Comparison of ENCODE assay signal across 35 cellular contexts in genomic region chr1:154635162-154635561, GRCh38.
"Had no signal": no experiment of that assay in that cellular context is flagged by ENCODE, and none has a peak within 500 bp of the region (broad histone marks: within the 10 kb centered on the region; RNA-seq: fewer than 3 reads in every experiment).

No MANE protein-coding gene starts in this region.

- ATAC-seq: activated CD4-positive, alpha-beta T cell treated with anti-CD3 and anti-CD28 coated beads for 36 hours; activated CD8-positive, alpha-beta memory T cell treated with anti-CD3 and anti-CD28 coated beads, Interleukin-2, amount 10 ng/mL, durations not matched to agents 7 days and 5 days; activated CD8-positive, alpha-beta T cell treated with anti-CD3 and anti-CD28 coated beads, Interleukin-2, amount 10 ng/mL, durations not matched to agents 7 days and 5 days; activated naive CD8-positive, alpha-beta T cell treated with anti-CD3 and anti-CD28 coated beads, Interleukin-2, amount 50 U/mL, for 24 hours; body of pancreas; gastroesophageal sphincter; heart right ventricle; T-helper 17 cell had no signal

- H3K4me1 Mint-ChIP-seq: activated CD4-positive, alpha-beta T cell treated with anti-CD3 and anti-CD28 coated beads for 36 hours; activated CD4-positive, alpha-beta T cell treated with anti-CD3 and anti-CD28 coated beads, Interleukin-2, amount 10 ng/mL, durations not matched to agents 24 days and 14 days; activated CD8-positive, alpha-beta memory T cell treated with anti-CD3 and anti-CD28 coated beads, Interleukin-2, amount 10 ng/mL, durations not matched to agents 7 days and 5 days; activated naive CD4-positive, alpha-beta T cell treated with anti-CD3 and anti-CD28 coated beads, Interleukin-2, amount 50 U/mL, for 24 hours; activated naive CD8-positive, alpha-beta T cell treated with anti-CD3 and anti-CD28 coated beads for 36 hours; activated naive CD8-positive, alpha-beta T cell treated with anti-CD3 and anti-CD28 coated beads, Interleukin-2, amount 50 U/mL, for 24 hours; endodermal cell; T-helper 17 cell had no signal

- H3K36me3 ChIP-seq: adrenal gland, cardiac muscle cell, colonic mucosa, esophagus muscularis mucosa, gastroesophageal sphincter, heart right ventricle had no signal

- H3K27ac Mint-ChIP-seq: activated CD4-positive, alpha-beta memory T cell treated with anti-CD3 and anti-CD28 coated beads for 36 hours; activated CD4-positive, alpha-beta T cell treated with anti-CD3 and anti-CD28 coated beads for 36 hours; activated CD4-positive, alpha-beta T cell treated with anti-CD3 and anti-CD28 coated beads, Interleukin-2, amount 10 ng/mL, durations not matched to agents 24 days and 14 days; activated CD8-positive, alpha-beta memory T cell treated with anti-CD3 and anti-CD28 coated beads, Interleukin-2, amount 10 ng/mL, durations not matched to agents 7 days and 5 days; activated CD8-positive, alpha-beta T cell treated with anti-CD3 and anti-CD28 coated beads, Interleukin-2, amount 10 ng/mL, durations not matched to agents 7 days and 5 days; activated naive CD4-positive, alpha-beta T cell treated with anti-CD3 and anti-CD28 coated beads for 36 hours; activated naive CD4-positive, alpha-beta T cell treated with anti-CD3 and anti-CD28 coated beads, Interleukin-2, amount 50 U/mL, for 24 hours; activated naive CD8-positive, alpha-beta T cell treated with anti-CD3 and anti-CD28 coated beads for 36 hours; activated naive CD8-positive, alpha-beta T cell treated with anti-CD3 and anti-CD28 coated beads, Interleukin-2, amount 50 U/mL, for 24 hours; activated T-helper 1 cell treated with anti-CD3 and anti-CD28 coated beads, Interleukin-12 subunit alpha, Interleukin-12 subunit beta, Interleukin-2, Interleukin-4 antibody, amounts not matched to agents 30 ng/mL and 10 ng/mL and 1 ng/mL, durations not matched to agents 14 hours and 24 hours and 36 hours; activated T-helper 2 cell treated with anti-CD3 and anti-CD28 coated beads, Interferon-gamma antibody, Interleukin-2, Interleukin-4, amounts not matched to agents 10 μg/mL and 5 μg/mL and 100 μg/mL, durations not matched to agents 14 hours and 24 hours and 36 hours; endodermal cell; T-helper 17 cell; T-helper 2 cell treated with Interferon-gamma antibody and Interleukin-4, amounts not matched to agents 5 μg/mL and 100 μg/mL, for 36 hours had no signal

- H3K27me3 ChIP-seq: body of pancreas, cardiac muscle cell, colonic mucosa had no signal

- DNase-seq: activated CD4-positive, alpha-beta memory T cell treated with anti-CD3 and anti-CD28 coated beads for 36 hours; activated CD4-positive, alpha-beta T cell treated with anti-CD3 and anti-CD28 coated beads for 36 hours; activated CD4-positive, alpha-beta T cell treated with anti-CD3 and anti-CD28 coated beads, Interleukin-2, amount 10 ng/mL, durations not matched to agents 24 days and 14 days; activated CD4-positive, CD25-positive, alpha-beta regulatory T cell; activated CD4-positive, CD25-positive, alpha-beta regulatory T cell treated with anti-CD3 and anti-CD28 coated beads, Interleukin-2, amount 50 U/mL, for 72 hours; activated CD8-positive, alpha-beta memory T cell treated with anti-CD3 and anti-CD28 coated beads, Interleukin-2, amount 10 ng/mL, durations not matched to agents 7 days and 5 days; activated CD8-positive, alpha-beta memory T cell treated with anti-CD3 and anti-CD28 coated beads, Interleukin-2, amount 50 U/mL, for 4 hours; activated CD8-positive, alpha-beta T cell treated with anti-CD3 and anti-CD28 coated beads, Interleukin-2, amount 10 ng/mL, durations not matched to agents 7 days and 5 days; activated effector memory CD4-positive, alpha-beta T cell treated with anti-CD3 and anti-CD28 coated beads, Interleukin-2, amount 50 U/mL, for 16 hours; activated naive CD4-positive, alpha-beta T cell treated with anti-CD3 and anti-CD28 coated beads for 36 hours; activated naive CD8-positive, alpha-beta T cell treated with anti-CD3 and anti-CD28 coated beads for 36 hours; activated naive CD8-positive, alpha-beta T cell treated with anti-CD3 and anti-CD28 coated beads, Interleukin-2, amount 50 U/mL, for 24 hours; activated T-cell treated with anti-CD3 and anti-CD28 coated beads, Interleukin-2, amount 50 U/mL, for 1 hour; activated T-cell treated with anti-CD3 and anti-CD28 coated beads, Interleukin-2, amount 50 U/mL, for 48 hours; adrenal gland; amygdala; aorta; body of pancreas; central memory CD4-positive, alpha-beta T cell; cerebellar nuclear complex; colonic mucosa; effector memory CD4-positive, alpha-beta T cell; endodermal cell; foreskin melanocyte; heart right ventricle; T-helper 1 cell; T-helper 17 cell; T1000 had no signal

- H3K4me1 ChIP-seq: adrenal gland, body of pancreas, colonic mucosa, esophagus muscularis mucosa, gastroesophageal sphincter, heart right ventricle had no signal

- H3K4me3 ChIP-seq: adrenal gland, body of pancreas, cardiac muscle cell, colonic mucosa, esophagus muscularis mucosa, gastroesophageal sphincter, heart right ventricle had no signal

- H3K36me3 Mint-ChIP-seq: activated CD4-positive, alpha-beta memory T cell treated with anti-CD3 and anti-CD28 coated beads for 36 hours had no signal

- H3K27ac ChIP-seq: adrenal gland, body of pancreas, cardiac muscle cell, colonic mucosa, esophagus muscularis mucosa, gastroesophageal sphincter, heart right ventricle had no signal

- H3K4me3 Mint-ChIP-seq: activated CD4-positive, alpha-beta memory T cell treated with anti-CD3 and anti-CD28 coated beads for 36 hours; activated CD4-positive, alpha-beta T cell treated with anti-CD3 and anti-CD28 coated beads for 36 hours; activated CD4-positive, alpha-beta T cell treated with anti-CD3 and anti-CD28 coated beads, Interleukin-2, amount 10 ng/mL, durations not matched to agents 24 days and 14 days; activated CD8-positive, alpha-beta memory T cell treated with anti-CD3 and anti-CD28 coated beads, Interleukin-2, amount 10 ng/mL, durations not matched to agents 7 days and 5 days; activated CD8-positive, alpha-beta T cell treated with anti-CD3 and anti-CD28 coated beads, Interleukin-2, amount 10 ng/mL, durations not matched to agents 7 days and 5 days; activated naive CD4-positive, alpha-beta T cell treated with anti-CD3 and anti-CD28 coated beads for 36 hours; activated naive CD4-positive, alpha-beta T cell treated with anti-CD3 and anti-CD28 coated beads, Interleukin-2, amount 50 U/mL, for 24 hours; activated naive CD8-positive, alpha-beta T cell treated with anti-CD3 and anti-CD28 coated beads for 36 hours; activated naive CD8-positive, alpha-beta T cell treated with anti-CD3 and anti-CD28 coated beads, Interleukin-2, amount 50 U/mL, for 24 hours; activated T-helper 1 cell treated with anti-CD3 and anti-CD28 coated beads, Interleukin-12 subunit alpha, Interleukin-12 subunit beta, Interleukin-2, Interleukin-4 antibody, amounts not matched to agents 30 ng/mL and 10 ng/mL and 1 ng/mL, durations not matched to agents 14 hours and 24 hours and 36 hours; endodermal cell; T-helper 17 cell; T-helper 2 cell treated with Interferon-gamma antibody and Interleukin-4, amounts not matched to agents 5 μg/mL and 100 μg/mL, for 36 hours had no signal

- H3K9me3 ChIP-seq: adrenal gland, body of pancreas, colonic mucosa had no signal
